ENCODE assay signal across 11 cellular contexts in genomic region chr9:126334626-126335621, GRCh38. TPM values are rescaled to one million over a fixed set of nuclear protein-coding genes. Genes with fewer than 3 reads are reported as not detected.
A peak's percentile ranks its signal among the peaks of the same experiment; 100 is the strongest.
DNase-seq lines count a peak whose midpoint lies in the region; ATAC-seq and TF ChIP-seq lines count a peak whose summit lies in the region.
"Had no signal": no experiment of that assay in that cellular context is flagged by ENCODE, and none has a peak within 500 bp of the region (broad histone marks: within the 10 kb centered on the region; RNA-seq: fewer than 3 reads in every experiment).

No MANE protein-coding gene starts in this region.

- DNase-seq in Right ventricle myocardium inferior (ENCODE audit: missing footprints) (no peak), cardiac septum (ENCODE audit: low spot score) (no peak), Right ventricle myocardium superior (no peak), osteoblast (ENCODE audit: insufficient read length, low spot score, missing footprints) (peak; percentile 79), NCI-H446 treated with DMSO at 0.1 percent for 48 hours (lab: John Stamatoyannopoulos, UW) (no peak), middle frontal gyrus (ENCODE audit: extremely low spot score, low spot score) (no peak), NAMALWA (ENCODE audit: low spot score) (no peak)
- no peak for DNase-seq in activated CD4-positive, alpha-beta T cell treated with anti-CD3 and anti-CD28 coated beads, Interleukin-2, amount 50 U/mL, for 48 hours
- DNase-seq: GOT3, NCI-H2171 treated with DMSO at 0.1 percent for 48 hours, transverse colon had no signal

- peaks cover 42% of the 10 kb centered on the region for H3K79me2 ChIP-seq in osteoblast (ENCODE audit: insufficient read depth, low read length)

- TF ChIP-seq CTCF in osteoblast (IDR thresholded peaks at IDR 0.05; ENCODE audit: extremely low read depth, low read depth, low read length), result no peak

- no peaks in the 10 kb centered on the region for H3K27me3 ChIP-seq in osteoblast (ENCODE audit: insufficient read depth, low read length)
- H3K27me3 ChIP-seq: transverse colon had no signal

- no peak overlapping the region for H2AFZ ChIP-seq in osteoblast (ENCODE audit: low read length)

- peaks cover 1% of the 10 kb centered on the region for H3K4me1 ChIP-seq in osteoblast (ENCODE audit: insufficient read depth, low read length)

- H3K9me3 ChIP-seq in osteoblast (ENCODE audit: low read depth, low read length), result no peaks in the 10 kb centered on the region
- H3K9me3 ChIP-seq: transverse colon had no signal

- no peak overlapping the region for H3K27ac ChIP-seq in osteoblast (ENCODE audit: low read depth, low read length)

- ATAC-seq in Right ventricle myocardium inferior (peak; percentile 68), Right ventricle myocardium superior (ENCODE audit: poor library complexity) (peak; percentile 73)

- no peaks in the 10 kb centered on the region for H3K36me3 ChIP-seq in osteoblast (ENCODE audit: insufficient read depth, low read length)
- H3K36me3 ChIP-seq: transverse colon had no signal

- intact Hi-C loops in Right ventricle myocardium inferior (cut with DNase I) (no loop called here), cardiac septum (cut with DNase I) (no loop called here), Right ventricle myocardium superior (cut with DNase I) (no loop called here)

- H3K4me2 ChIP-seq in osteoblast (ENCODE audit: insufficient read depth, low read length), result no peak overlapping the region

- H3K4me3 ChIP-seq in osteoblast (ENCODE audit: insufficient read depth, low read length), result no peak overlapping the region
- H3K4me3 ChIP-seq: transverse colon had no signal

- H4K20me1 ChIP-seq in osteoblast (ENCODE audit: insufficient read depth, low read length), result peaks cover 7% of the 10 kb centered on the region

RNA-seq across cellular contexts. Expression of gene MVB12B, which starts 8.3 kb away (rescaled TPM):
- total RNA-seq in Right ventricle myocardium inferior (12.7 TPM), cardiac septum (7.2 TPM), Right ventricle myocardium superior (11.5 TPM), osteoblast (5.4 and 8.0 TPM in 2 replicates)
